ENCODE assay signal across 12 cellular contexts in genomic region chr20:10093087-10093591, GRCh38. TPM values are rescaled to one million over a fixed set of nuclear protein-coding genes. Genes with fewer than 3 reads are reported as not detected.
DNase-seq lines count a peak whose midpoint lies in the region; ATAC-seq and TF ChIP-seq lines count a peak whose summit lies in the region.
"Had no signal": no experiment of that assay in that cellular context is flagged by ENCODE, and none has a peak within 500 bp of the region (broad histone marks: within the 10 kb centered on the region; RNA-seq: fewer than 3 reads in every experiment).

No MANE protein-coding gene starts in this region.

- no TSS peak for BruUV-seq in HCT116 (replicated peaks; lab: Mats Ljungman, UMichigan)

- no peak overlapping the region for H2AFZ ChIP-seq in HCT116 (ENCODE audit: low read depth, low read length, poor library complexity, severe bottlenecking)

- POLR2A ChIA-PET in HCT116 (lab: Charles Lee), result no interaction called here

- H3K4me2 ChIP-seq in HCT116 (ENCODE audit: low read length), result peak overlapping the region; percentile 40

- H3K4me1 ChIP-seq in HCT116 (ENCODE audit: control insufficient read depth in 1 of 2, insufficient read depth in 2 of 2, low read length in 2 of 2), result peaks cover 5 to 13% of the 10 kb centered on the region in 2 experiments; a peak in 3 of 4 replicates

- no peak for TF ChIP-seq CTCF in HCT116 (IDR thresholded peaks at IDR 0.05 in 2 of 3, conservative IDR thresholded peaks at IDR 0.05 in 1 of 3; ENCODE audit: borderline replicate concordance in 1 of 3, insufficient read depth in 1 of 3, low read depth in 2 of 3, low read length in 2 of 3)

- H3K27me3 ChIP-seq in HCT116 (ENCODE audit: insufficient read depth, low read length), result no peaks in the 10 kb centered on the region

- no peak overlapping the region for H3K27ac ChIP-seq in HCT116 (ENCODE audit: low read depth, low read length)

- CTCF ChIA-PET in HCT116 (lab: Charles Lee), result interaction anchor here (0.8 to 5.4 kb wide), 4 partner anchors 108 to 475 kb away, joined by 3 to 55 read pairs (median 28); no protein-coding TSS in a partner anchor

- no peaks in the 10 kb centered on the region for H3K9me3 ChIP-seq in HCT116 (ENCODE audit: control insufficient read depth in 1 of 2, insufficient read depth in 1 of 2, low read depth in 1 of 2, low read length in 2 of 2)

- TF ChIP-seq POLR2A in HCT116 (IDR thresholded peaks at IDR 0.05; ENCODE audit: borderline replicate concordance, extremely low read depth, insufficient read depth, insufficient read length), result no peak

- RAD21 ChIA-PET in HCT116 (lab: Charles Lee; ENCODE audit: low non-redundant PET in 1 of 2, low total read pairs in 2 of 2, uncharacterized antibody in 2 of 2, unreplicated experiment in 2 of 2), result interaction anchor here in 1 of 2 experiments (1.3 to 4.2 kb wide), 2 partner anchors 115 to 475 kb away, joined by 4 to 15 read pairs; no protein-coding TSS in a partner anchor

- H3K9me2 ChIP-seq in HCT116 (ENCODE audit: insufficient read depth), result no peaks in the 10 kb centered on the region

- no peaks in the 10 kb centered on the region for H3K79me2 ChIP-seq in HCT116 (ENCODE audit: insufficient read depth, low read length)

- ATAC-seq in HCT116 (peak; percentile 57), HG02763 (IDR thresholded peaks at IDR 0.05; ENCODE audit: unreplicated experiment) (no peak)
- ATAC-seq: naive thymus-derived CD8-positive, alpha-beta T cell had no signal

- H3K36me3 ChIP-seq in HCT116 (ENCODE audit: control insufficient read depth in 1 of 2, insufficient read depth in 2 of 2, low read length in 2 of 2), result no peaks in the 10 kb centered on the region

- TF ChIP-seq RAD21 in HCT116 (IDR thresholded peaks at IDR 0.05; ENCODE audit: low read depth), result no peak

- DNase-seq in AG08396 (ENCODE audit: low spot score) (peak; percentile 56), HCT116 (ENCODE audit: low read depth, low spot score) (no peak), amniotic stem cell (lab: John Stamatoyannopoulos, UW) (peak; percentile 34), foreskin melanocyte (peak; percentile 56), NCI-H510A treated with DMSO at 0.1 percent for 48 hours (lab: John Stamatoyannopoulos, UW) (no peak), NCI-H2081 treated with DMSO at 0.1 percent for 48 hours (lab: John Stamatoyannopoulos, UW) (no peak), NCI-H748 (lab: John Stamatoyannopoulos, UW; ENCODE audit: unreplicated experiment) (no peak)
- DNase-seq: activated T-cell treated with anti-CD3 and anti-CD28 coated beads for 4 hours; Kasumi-1; naive thymus-derived CD8-positive, alpha-beta T cell; NCI-H82 had no signal

- intact Hi-C loops in HCT116 (cut with micrococcal nuclease), result loop anchor here (5.0 to 10.0 kb wide), 3 partner anchors 334 to 1452 kb away; no protein-coding TSS in a partner anchor

- no peak overlapping the region for H3K9ac ChIP-seq in HCT116 (ENCODE audit: low read length)

- no peaks in the 10 kb centered on the region for H4K20me1 ChIP-seq in HCT116 (ENCODE audit: insufficient read depth)

- H3K4me3 ChIP-seq in HCT116 (replicated peaks in 1 of 2; ENCODE audit: low read depth in 1 of 2, low read length in 2 of 2), result no peak overlapping the region

TF ChIP-seq in HCT116, 20 proteins besides CTCF, POLR2A, EP300 and RAD21:
- TF ChIP-seq JUND (IDR thresholded peaks at IDR 0.05), result peak; percentile 33; the same call in 1 of the 2 replicates
- no peak for TF ChIP-seq SIN3A (IDR thresholded peaks at IDR 0.05; ENCODE audit: low read depth)
- peak; percentile 11; the same call in 1 of the 2 replicates for TF ChIP-seq FOSL1 (IDR thresholded peaks at IDR 0.05; ENCODE audit: low read depth)
TF ChIP-seq in HCT116: peak in this region for 2.

RNA-seq across cellular contexts. Expression of gene ANKEF1, which starts 58.4 kb away (rescaled TPM):
- 15.8 TPM for total RNA-seq in HCT116 (2021; ENCODE audit: unreplicated experiment)
- polyA plus RNA-seq in HCT116 (2012), result 5.0 and 7.5 TPM in 2 replicates

Comparison
In these comparisons a context has a peak if more than half of its experiments do, and no peak if none do; other contexts are left out.
1. DNase-seq: peak in AG08396 (single experiment), amniotic stem cell (single experiment) and foreskin melanocyte (single experiment); none in HCT116 (single experiment), NCI-H510A treated with DMSO at 0.1 percent for 48 hours (single experiment), NCI-H2081 treated with DMSO at 0.1 percent for 48 hours (single experiment) and NCI-H748 (single experiment).